In genomic region chr16:76942089-76942488, GRCh38 we compare ENCODE assay signal across 33 cellular contexts.
"Had no signal": no experiment of that assay in that cellular context is flagged by ENCODE, and none has a peak within 500 bp of the region (broad histone marks: within the 10 kb centered on the region; RNA-seq: fewer than 3 reads in every experiment).

No MANE protein-coding gene starts in this region.

- H3K36me3 ChIP-seq: adrenal gland, brain microvascular endothelial cell, breast epithelium had no signal

- ATAC-seq: activated CD8-positive, alpha-beta T cell treated with anti-CD3 and anti-CD28 coated beads for 36 hours; activated naive CD4-positive, alpha-beta T cell treated with anti-CD3 and anti-CD28 coated beads, Interleukin-2, amount 50 U/mL, for 72 hours; activated T-cell treated with anti-CD3 and anti-CD28 coated beads, Interleukin-2, amount 50 U/mL, for 4 hours; activated T-cell treated with anti-CD3 and anti-CD28 coated beads, Interleukin-2, amount 50 U/mL, for 72 hours; activated T-helper 17 cell treated with anti-CD3 and anti-CD28 coated beads, Interleukin-2, amount 50 U/mL, for 72 hours; body of pancreas had no signal

- DNase-seq: activated B cell treated with CpG ODN at 0.5 μM for 24 hours; activated CD4-positive, alpha-beta memory T cell treated with anti-CD3 and anti-CD28 coated beads for 36 hours; activated CD4-positive, alpha-beta T cell treated with anti-CD3 and anti-CD28 coated beads for 4 hours; activated CD4-positive, alpha-beta T cell treated with anti-CD3 and anti-CD28 coated beads, Interleukin-2, amount 10 ng/mL, durations not matched to agents 24 days and 14 days; activated CD4-positive, alpha-beta T cell treated with anti-CD3 and anti-CD28 coated beads, Interleukin-2, amount 50 U/mL, for 1 hour; activated CD4-positive, alpha-beta T cell treated with anti-CD3 and anti-CD28 coated beads, Interleukin-2, amount 50 U/mL, for 4 hours; activated CD4-positive, CD25-positive, alpha-beta regulatory T cell treated with anti-CD3 and anti-CD28 coated beads, Interleukin-2, amount 50 U/mL, for 72 hours; activated CD8-positive, alpha-beta memory T cell treated with anti-CD3 and anti-CD28 coated beads, Interleukin-2, amount 50 U/mL, for 4 hours; activated CD8-positive, alpha-beta T cell treated with anti-CD3 and anti-CD28 coated beads for 36 hours; activated effector memory CD4-positive, alpha-beta T cell treated with anti-CD3 and anti-CD28 coated beads, Interleukin-2, amount 50 U/mL, for 16 hours; activated gamma-delta T cell treated with Interleukin-2 at 50 U/mL for 16 hours; activated naive CD4-positive, alpha-beta T cell; activated naive CD4-positive, alpha-beta T cell treated with anti-CD3 and anti-CD28 coated beads for 36 hours; activated naive CD4-positive, alpha-beta T cell treated with anti-CD3 and anti-CD28 coated beads, Interleukin-2, amount 50 U/mL, for 16 hours; activated naive CD8-positive, alpha-beta T cell treated with anti-CD3 and anti-CD28 coated beads for 36 hours; activated T-cell treated with anti-CD3 and anti-CD28 coated beads for 4 hours; activated T-cell treated with anti-CD3 and anti-CD28 coated beads, Interleukin-2, amount 50 U/mL, for 1 hour; activated T-cell treated with anti-CD3 and anti-CD28 coated beads, Interleukin-2, amount 50 U/mL, for 4 hours; activated T-cell treated with anti-CD3 and anti-CD28 coated beads, Interleukin-2, amount 50 U/mL, for 72 hours; adrenal gland; amniotic stem cell; aorta; body of pancreas; brain microvascular endothelial cell; caudate nucleus; cerebellar nuclear complex; T-helper 1 cell; T-helper 2 cell; T-helper 9 cell had no signal

- H3K4me1 ChIP-seq: body of pancreas, breast epithelium had no signal

- H3K27ac ChIP-seq: adrenal gland, body of pancreas, brain microvascular endothelial cell, breast epithelium, VCaP had no signal

- H3K9me3 ChIP-seq: adrenal gland, body of pancreas, breast epithelium had no signal

- H3K27me3 ChIP-seq: adrenal gland, body of pancreas, brain microvascular endothelial cell, breast epithelium had no signal

- H3K4me3 ChIP-seq: adrenal gland, body of pancreas, breast epithelium had no signal
